In genomic region chr1:228465571-228466146, GRCh38 we compare ENCODE assay signal across 12 cellular contexts. TPM values are rescaled to one million over a fixed set of nuclear protein-coding genes. Genes with fewer than 3 reads are reported as not detected.
DNase-seq lines count a peak whose midpoint lies in the region; ATAC-seq and TF ChIP-seq lines count a peak whose summit lies in the region.
"Had no signal": no experiment of that assay in that cellular context is flagged by ENCODE, and none has a peak within 500 bp of the region (broad histone marks: within the 10 kb centered on the region; RNA-seq: fewer than 3 reads in every experiment).

No MANE protein-coding gene starts in this region.

- H2AFZ ChIP-seq in hepatocyte, result no peak overlapping the region

- peaks cover 61% of the 10 kb centered on the region for H3K27me3 ChIP-seq in hepatocyte

- DNase-seq in activated naive CD4-positive, alpha-beta T cell treated with Interleukin-2 at 50 U/mL for 16 hours, result peak; percentile 12
- no peak for DNase-seq in activated naive CD4-positive, alpha-beta T cell treated with anti-CD3 and anti-CD28 coated beads, Interleukin-2, amount 50 U/mL, for 16 hours
- no peak for DNase-seq in hepatocyte (ENCODE audit: low spot score)
- peak in 1 of 2 donors; percentile 61 for DNase-seq in stimulated activated naive CD8-positive, alpha-beta T cell treated with anti-CD3 and anti-CD28 coated beads, Interleukin-15, amount 100 ng/mL, for 72 hours
- no peak for DNase-seq in stimulated activated CD4-positive, alpha-beta T cell treated with anti-CD3 and anti-CD28 coated beads, Interleukin-4, amount 100 ng/mL, for 1 hour
- no peak for DNase-seq in RKO (ENCODE audit: low spot score)
- DNase-seq: ovary had no signal

- no peaks in the 10 kb centered on the region for H3K9me3 ChIP-seq in hepatocyte (ENCODE audit: low read depth)
- H3K9me3 ChIP-seq: ovary, suprapubic skin had no signal

- H3K27ac Mint-ChIP-seq in T-helper 1 cell treated with Interleukin-12 subunit alpha and Interleukin-12 subunit beta and Interleukin-4 antibody, amounts not matched to agents 30 μg/mL and 1 μg/mL, for 36 hours, result peak overlapping the region; percentile 90
- H3K27ac Mint-ChIP-seq in stimulated activated naive CD8-positive, alpha-beta T cell treated with anti-CD3 and anti-CD28 coated beads, Interleukin-15, amount 100 ng/mL, for 72 hours, result no peak overlapping the region

- H3K27ac ChIP-seq in hepatocyte, result no peak overlapping the region
- H3K27ac ChIP-seq: C4-2B, ovary, suprapubic skin had no signal

- no peaks in the 10 kb centered on the region for H3K9me2 ChIP-seq in hepatocyte (replicated peaks; ENCODE audit: insufficient read depth)

- H3K4me1 ChIP-seq in hepatocyte (ENCODE audit: insufficient read depth), result peaks cover 6% of the 10 kb centered on the region

- H3K79me2 ChIP-seq in hepatocyte, result no peaks in the 10 kb centered on the region

- H3K27me3 Mint-ChIP-seq in T-helper 1 cell treated with Interleukin-12 subunit alpha and Interleukin-12 subunit beta and Interleukin-4 antibody, amounts not matched to agents 30 μg/mL and 1 μg/mL, for 36 hours (ENCODE audit: low read depth), result peaks cover 20% of the 10 kb centered on the region
- H3K27me3 Mint-ChIP-seq in stimulated activated naive CD8-positive, alpha-beta T cell treated with anti-CD3 and anti-CD28 coated beads, Interleukin-15, amount 100 ng/mL, for 72 hours, result peaks cover 55% of the 10 kb centered on the region

- H3K4me3 ChIP-seq in hepatocyte, result no peak overlapping the region
- H3K4me3 ChIP-seq: ovary had no signal

- H3K4me1 Mint-ChIP-seq in T-helper 1 cell treated with Interleukin-12 subunit alpha and Interleukin-12 subunit beta and Interleukin-4 antibody, amounts not matched to agents 30 μg/mL and 1 μg/mL, for 36 hours (ENCODE audit: low read depth), result peaks cover 56% of the 10 kb centered on the region
- H3K4me1 Mint-ChIP-seq in stimulated activated naive CD8-positive, alpha-beta T cell treated with anti-CD3 and anti-CD28 coated beads, Interleukin-15, amount 100 ng/mL, for 72 hours, result peaks cover 50% of the 10 kb centered on the region

- no peaks in the 10 kb centered on the region for H4K20me1 ChIP-seq in hepatocyte (ENCODE audit: insufficient read depth, poor library complexity, severe bottlenecking)

- peak overlapping the region; percentile 85 for H3K4me3 Mint-ChIP-seq in T-helper 1 cell treated with Interleukin-12 subunit alpha and Interleukin-12 subunit beta and Interleukin-4 antibody, amounts not matched to agents 30 μg/mL and 1 μg/mL, for 36 hours
- H3K4me3 Mint-ChIP-seq in stimulated activated naive CD8-positive, alpha-beta T cell treated with anti-CD3 and anti-CD28 coated beads, Interleukin-15, amount 100 ng/mL, for 72 hours, result peak overlapping the region; percentile 87 to 89

- no peaks in the 10 kb centered on the region for H3K9me3 Mint-ChIP-seq in T-helper 1 cell treated with Interleukin-12 subunit alpha and Interleukin-12 subunit beta and Interleukin-4 antibody, amounts not matched to agents 30 μg/mL and 1 μg/mL, for 36 hours
- no peaks in the 10 kb centered on the region for H3K9me3 Mint-ChIP-seq in stimulated activated naive CD8-positive, alpha-beta T cell treated with anti-CD3 and anti-CD28 coated beads, Interleukin-15, amount 100 ng/mL, for 72 hours

- H3K36me3 Mint-ChIP-seq in T-helper 1 cell treated with Interleukin-12 subunit alpha and Interleukin-12 subunit beta and Interleukin-4 antibody, amounts not matched to agents 30 μg/mL and 1 μg/mL, for 36 hours (ENCODE audit: low read depth), result peaks cover 6% of the 10 kb centered on the region

- WGBS in hepatocyte (ENCODE audit: low lambda C conversion rate, missing lambda C conversion rate), result 87% methylated on average over 8 of the region's 8 CpGs

- ATAC-seq in stimulated activated naive CD8-positive, alpha-beta T cell treated with anti-CD3 and anti-CD28 coated beads, Interleukin-15, amount 100 ng/mL, for 72 hours, result peak; percentile 57
- no peak for ATAC-seq in HG03135 (IDR thresholded peaks at IDR 0.05; ENCODE audit: unreplicated experiment)

- TF ChIP-seq CTCF in hepatocyte (IDR thresholded peaks at IDR 0.05; ENCODE audit: poor library complexity), result no peak

- no peaks in the 10 kb centered on the region for H3K36me3 ChIP-seq in hepatocyte (replicated peaks; ENCODE audit: insufficient read depth, low read depth)
- H3K36me3 ChIP-seq: ovary, suprapubic skin had no signal

- peak overlapping the region; percentile 70 for H3K4me2 ChIP-seq in hepatocyte

RNA-seq across cellular contexts. Expression of gene RNF187, which starts 21.5 kb away (rescaled TPM):
- total RNA-seq in hepatocyte, result 39.5 and 52.4 TPM in 2 replicates
- polyA plus RNA-seq in hepatocyte, result 124 and 135 TPM in 2 replicates

RNA-seq across cellular contexts. Expression of gene TRIM17, which starts 49.0 kb away (rescaled TPM):
- total RNA-seq in hepatocyte, result 2.1 and 2.4 TPM in 2 replicates
- 5.7 and 7.3 TPM in 2 replicates for polyA plus RNA-seq in hepatocyte
- total RNA-seq: MCF 10A had no signal

RNA-seq across cellular contexts. Expression of gene TRIM11, which starts 59.0 kb away (rescaled TPM):
- 10.4 and 13.8 TPM in 2 replicates for total RNA-seq in hepatocyte
- polyA plus RNA-seq in hepatocyte, result 10.4 and 14.5 TPM in 2 replicates
